ENCODE assay signal across 27 cellular contexts in the genomic region with DNA sequence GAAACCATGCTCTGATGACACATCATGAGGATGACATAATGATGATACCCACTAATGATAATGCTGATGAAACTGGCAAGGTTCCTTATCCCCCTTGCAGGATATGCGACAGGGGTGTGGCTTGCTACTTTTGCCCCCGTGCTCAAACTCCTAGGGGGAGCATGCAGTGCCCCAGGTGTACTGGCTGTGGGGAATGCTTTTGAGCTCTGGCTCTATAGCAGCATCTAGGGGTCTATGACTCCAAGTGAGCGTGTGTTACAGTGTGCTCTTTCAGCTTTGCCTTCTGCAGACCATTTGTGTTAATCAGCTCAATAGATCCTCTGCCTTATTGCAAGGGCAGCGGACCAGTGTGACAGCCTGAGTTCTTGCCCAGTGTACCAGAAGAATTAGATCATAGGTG.
DNase-seq lines count a peak whose midpoint lies in the region; ATAC-seq and TF ChIP-seq lines count a peak whose summit lies in the region.
"Had no signal": no experiment of that assay in that cellular context is flagged by ENCODE, and none has a peak within 500 bp of the region (broad histone marks: within the 10 kb centered on the region; RNA-seq: fewer than 3 reads in every experiment).

No MANE protein-coding gene starts in this region.

- no peaks in the 10 kb centered on the region for H3K79me1 ChIP-seq in H9 (ENCODE audit: insufficient read depth, low read depth, low read length, poor library complexity, severe bottlenecking)

- peaks cover 5 to 7% of the 10 kb centered on the region in 2 experiments; a peak in 1 of 4 replicates for H3K4me1 Mint-ChIP-seq in H9
- peaks cover 7% of the 10 kb centered on the region for H3K4me1 Mint-ChIP-seq in WTC11
- H3K4me1 Mint-ChIP-seq: CD4-positive, alpha-beta memory T cell; IgD-negative memory B cell had no signal

- H3K9me3 ChIP-seq in H9 (ENCODE audit: control insufficient read depth, low read depth, low read length) (peaks cover 6% of the 10 kb centered on the region), upper lobe of right lung (no peaks in the 10 kb centered on the region)
- H3K9me3 ChIP-seq: SJSA1 had no signal

- peak; percentile 39 for DNase-seq in H9
- DNase-seq in WTC11 (ENCODE audit: low spot score): no peak
- peak; percentile 20 for DNase-seq in iPS-NIHi7 (ENCODE audit: extremely low spot score)
- no peak for DNase-seq in upper lobe of right lung
- no peak for DNase-seq in NCI-H774 (lab: John Stamatoyannopoulos, UW)
- DNase-seq in activated CD4-positive, CD25-positive, alpha-beta regulatory T cell treated with anti-CD3 and anti-CD28 coated beads, Interleukin-2, amount 50 U/mL, for 72 hours: no peak
- DNase-seq: C1 segment of cervical spinal cord; CD4-positive, alpha-beta memory T cell; COR-L47; EL; GDM1; GOT3; MM.1S; NCI-H1694; NCI-H2029 treated with DMSO at 0.1 percent for 48 hours; NCI-H226; NCI-H510A; NCI-H69; PC-9; Right ventricle myocardium superior; RPMI8226; T-helper 1 cell had no signal

- intact Hi-C loops in upper lobe of right lung (cut with DNase I): no loop called here

- no peak overlapping the region for H3K27ac ChIP-seq in H9 (ENCODE audit: insufficient read length, low read depth, low read length)
- H3K27ac ChIP-seq in upper lobe of right lung: no peak overlapping the region
- H3K27ac ChIP-seq: HL-60, KMS-11, PC-9, SJSA1 had no signal

- WGBS in H9 (ENCODE audit: extremely low coverage, insufficient read length, low lambda C conversion rate): no CpG with 5 or more reads among the region's 4 CpGs

- H2BK15ac ChIP-seq in H9 (ENCODE audit: low read depth, low read length): no peak overlapping the region

- CTCF ChIA-PET in WTC11 (lab: Charles Lee): interaction anchor here (1.0 kb wide), 1 partner anchor 52 kb away, joined by 3 read pairs; no protein-coding TSS in a partner anchor

- POLR2A ChIA-PET in WTC11 (lab: Charles Lee): no interaction called here

- no peak overlapping the region for H3K4ac ChIP-seq in H9 (ENCODE audit: low read depth, low read length)

- ATAC-seq in WTC11 (peak; percentile 97), upper lobe of right lung (peak; percentile 23), GM19035 (IDR thresholded peaks at IDR 0.05; ENCODE audit: unreplicated experiment) (no peak)

- H3K4me3 Mint-ChIP-seq in H9: no peak overlapping the region
- H3K4me3 Mint-ChIP-seq in WTC11: no peak overlapping the region
- H3K4me3 Mint-ChIP-seq: CD4-positive, alpha-beta memory T cell; IgD-negative memory B cell had no signal

- no peak overlapping the region for H3K4me3 ChIP-seq in upper lobe of right lung
- H3K4me3 ChIP-seq: PC-9, SJSA1 had no signal

- no peaks in the 10 kb centered on the region for H3K27me3 ChIP-seq in H9 (ENCODE audit: insufficient read depth, low read length)
- no peaks in the 10 kb centered on the region for H3K27me3 ChIP-seq in upper lobe of right lung
- H3K27me3 ChIP-seq: SJSA1 had no signal

- H3K56ac ChIP-seq in H9 (ENCODE audit: insufficient read length, low read depth, low read length): no peak overlapping the region

- no peak overlapping the region for H4K91ac ChIP-seq in H9 (ENCODE audit: insufficient read length, low read depth, low read length)

- no peak overlapping the region for H2BK12ac ChIP-seq in H9 (ENCODE audit: insufficient read length, low read depth, low read length)

- H3K36me3 ChIP-seq in upper lobe of right lung: no peaks in the 10 kb centered on the region
- H3K36me3 ChIP-seq: SJSA1 had no signal

- H3K79me2 ChIP-seq in H9 (ENCODE audit: insufficient read depth, low read length): no peaks in the 10 kb centered on the region

- no peaks in the 10 kb centered on the region for H4K20me1 ChIP-seq in H9 (ENCODE audit: control insufficient read depth, insufficient read depth, insufficient read length)

- H3K23me2 ChIP-seq in H9 (ENCODE audit: insufficient read length, low read depth, low read length, poor library complexity, severe bottlenecking): no peaks in the 10 kb centered on the region

- H3K27me3 Mint-ChIP-seq in H9 (ENCODE audit: low read depth): no peaks in the 10 kb centered on the region
- H3K27me3 Mint-ChIP-seq in WTC11 (ENCODE audit: low read depth): no peaks in the 10 kb centered on the region
- H3K27me3 Mint-ChIP-seq: CD4-positive, alpha-beta memory T cell; IgD-negative memory B cell had no signal

- H3K9ac ChIP-seq in H9 (ENCODE audit: extremely low read depth, insufficient read length, low read length): no peak overlapping the region
- H3K9ac ChIP-seq: KMS-11 had no signal

- no peak overlapping the region for H3T11ph ChIP-seq in H9 (ENCODE audit: low read length)

- no peak for TF ChIP-seq CTCF in H9 (conservative IDR thresholded peaks at IDR 0.05)
- no peak for TF ChIP-seq CTCF in WTC11 (IDR thresholded peaks at IDR 0.05)
- no peak for TF ChIP-seq CTCF in upper lobe of right lung (IDR thresholded peaks at IDR 0.05)

- no peak overlapping the region for H2AFZ ChIP-seq in H9 (ENCODE audit: low read length)
- H2AFZ ChIP-seq: PC-9 had no signal

- H3K18ac ChIP-seq in H9 (ENCODE audit: insufficient read length, low read depth, low read length): no peak overlapping the region

- no peak overlapping the region for H4K5ac ChIP-seq in H9 (ENCODE audit: insufficient read length, low read depth, low read length)

- no peak overlapping the region for H3K23ac ChIP-seq in H9 (ENCODE audit: insufficient read length, low read depth, low read length)

- no peak overlapping the region for H3K4me2 ChIP-seq in H9 (ENCODE audit: insufficient read depth, insufficient read length, low read length)
- H3K4me2 ChIP-seq: KMS-11, PC-9 had no signal

- no peak overlapping the region for H2AK5ac ChIP-seq in H9 (ENCODE audit: insufficient read length, low read length)

- H3K36me3 Mint-ChIP-seq in H9 (ENCODE audit: insufficient read depth in 1 of 3, low read depth in 3 of 3) (peaks cover 7 to 19% (median 15%) of the 10 kb centered on the region in 3 experiments; a peak in 6 of 7 replicates), WTC11 (peaks cover 19% of the 10 kb centered on the region)
- H3K36me3 Mint-ChIP-seq: CD4-positive, alpha-beta memory T cell; IgD-negative memory B cell had no signal

- H3K4me1 ChIP-seq in H9 (ENCODE audit: insufficient read depth, low read length) (no peaks in the 10 kb centered on the region), upper lobe of right lung (no peaks in the 10 kb centered on the region)
- H3K4me1 ChIP-seq: SJSA1 had no signal

- no peak overlapping the region for H2BK120ac ChIP-seq in H9 (ENCODE audit: low read depth, low read length, poor library complexity, severe bottlenecking)

- no peak overlapping the region for H2BK20ac ChIP-seq in H9 (ENCODE audit: low read depth, low read length, poor library complexity, severe bottlenecking)

- H4K8ac ChIP-seq in H9 (replicated peaks; ENCODE audit: insufficient read length, low read depth, low read length): no peak overlapping the region

- H3K9me3 Mint-ChIP-seq in H9: peaks cover 14 to 15% of the 10 kb centered on the region in 2 experiments; a peak in 4 of 5 replicates
- H3K9me3 Mint-ChIP-seq in WTC11: peaks cover 22% of the 10 kb centered on the region

- no peak overlapping the region for H3K14ac ChIP-seq in H9 (ENCODE audit: insufficient read depth, low read length)

- no peak overlapping the region for H2BK5ac ChIP-seq in H9 (ENCODE audit: insufficient read length, low read length)

- H3K27ac Mint-ChIP-seq in H9 (no peak overlapping the region; a peak in 1 of 7 replicates), WTC11 (no peak overlapping the region)
- H3K27ac Mint-ChIP-seq: CD4-positive, alpha-beta memory T cell; IgD-negative memory B cell had no signal

TF ChIP-seq in WTC11, 78 proteins besides CTCF, POLR2A, EP300 and RAD21 (continues in another document):
- TF ChIP-seq, protein P1, sequence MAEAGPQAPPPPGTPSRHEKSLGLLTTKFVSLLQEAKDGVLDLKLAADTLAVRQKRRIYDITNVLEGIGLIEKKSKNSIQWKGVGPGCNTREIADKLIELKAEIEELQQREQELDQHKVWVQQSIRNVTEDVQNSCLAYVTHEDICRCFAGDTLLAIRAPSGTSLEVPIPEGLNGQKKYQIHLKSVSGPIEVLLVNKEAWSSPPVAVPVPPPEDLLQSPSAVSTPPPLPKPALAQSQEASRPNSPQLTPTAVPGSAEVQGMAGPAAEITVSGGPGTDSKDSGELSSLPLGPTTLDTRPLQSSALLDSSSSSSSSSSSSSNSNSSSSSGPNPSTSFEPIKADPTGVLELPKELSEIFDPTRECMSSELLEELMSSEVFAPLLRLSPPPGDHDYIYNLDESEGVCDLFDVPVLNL (CRISPR knock-in tag; IDR thresholded peaks at IDR 0.05; ENCODE audit: borderline replicate concordance, low read depth): no peak
- TF ChIP-seq ZNF671 (CRISPR knock-in tag; IDR thresholded peaks at IDR 0.05): no peak
- TF ChIP-seq, protein P2, sequence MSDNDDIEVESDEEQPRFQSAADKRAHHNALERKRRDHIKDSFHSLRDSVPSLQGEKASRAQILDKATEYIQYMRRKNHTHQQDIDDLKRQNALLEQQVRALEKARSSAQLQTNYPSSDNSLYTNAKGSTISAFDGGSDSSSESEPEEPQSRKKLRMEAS (CRISPR knock-in tag; IDR thresholded peaks at IDR 0.05): no peak
- no peak for TF ChIP-seq ZNF121 (CRISPR knock-in tag; IDR thresholded peaks at IDR 0.05)
- TF ChIP-seq, protein P3, sequence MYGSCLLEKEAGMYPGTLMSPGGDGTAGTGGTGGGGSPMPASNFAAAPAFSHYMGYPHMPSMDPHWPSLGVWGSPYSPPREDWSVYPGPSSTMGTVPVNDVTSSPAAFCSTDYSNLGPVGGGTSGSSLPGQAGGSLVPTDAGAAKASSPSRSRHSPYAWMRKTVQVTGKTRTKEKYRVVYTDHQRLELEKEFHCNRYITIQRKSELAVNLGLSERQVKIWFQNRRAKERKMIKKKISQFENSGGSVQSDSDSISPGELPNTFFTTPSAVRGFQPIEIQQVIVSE (CRISPR knock-in tag; IDR thresholded peaks at IDR 0.05; ENCODE audit: borderline replicate concordance): no peak
- no peak for TF ChIP-seq ZNF416 (CRISPR knock-in tag; IDR thresholded peaks at IDR 0.05)
- no peak for TF ChIP-seq TEAD1 (CRISPR knock-in tag; IDR thresholded peaks at IDR 0.05)
- no peak for TF ChIP-seq GABPB1 (CRISPR knock-in tag; IDR thresholded peaks at IDR 0.05)
- TF ChIP-seq, protein P4, sequence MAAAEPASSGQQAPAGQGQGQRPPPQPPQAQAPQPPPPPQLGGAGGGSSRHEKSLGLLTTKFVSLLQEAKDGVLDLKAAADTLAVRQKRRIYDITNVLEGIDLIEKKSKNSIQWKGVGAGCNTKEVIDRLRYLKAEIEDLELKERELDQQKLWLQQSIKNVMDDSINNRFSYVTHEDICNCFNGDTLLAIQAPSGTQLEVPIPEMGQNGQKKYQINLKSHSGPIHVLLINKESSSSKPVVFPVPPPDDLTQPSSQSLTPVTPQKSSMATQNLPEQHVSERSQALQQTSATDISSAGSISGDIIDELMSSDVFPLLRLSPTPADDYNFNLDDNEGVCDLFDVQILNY (CRISPR knock-in tag; IDR thresholded peaks at IDR 0.05): no peak
- TF ChIP-seq SP1 (CRISPR knock-in tag; conservative IDR thresholded peaks at IDR 0.05): no peak

Comparison
In these comparisons a context has a peak if more than half of its experiments do, and no peak if none do; other contexts are left out.
1. DNase-seq: peak in H9 (single experiment) and iPS-NIHi7 (single experiment); none in WTC11 (single experiment), upper lobe of right lung (single experiment), NCI-H774 (single experiment) and activated CD4-positive, CD25-positive, alpha-beta regulatory T cell treated with anti-CD3 and anti-CD28 coated beads, Interleukin-2, amount 50 U/mL, for 72 hours (single experiment).